18 cellular contexts compared by ENCODE assay signal in the genomic region with DNA sequence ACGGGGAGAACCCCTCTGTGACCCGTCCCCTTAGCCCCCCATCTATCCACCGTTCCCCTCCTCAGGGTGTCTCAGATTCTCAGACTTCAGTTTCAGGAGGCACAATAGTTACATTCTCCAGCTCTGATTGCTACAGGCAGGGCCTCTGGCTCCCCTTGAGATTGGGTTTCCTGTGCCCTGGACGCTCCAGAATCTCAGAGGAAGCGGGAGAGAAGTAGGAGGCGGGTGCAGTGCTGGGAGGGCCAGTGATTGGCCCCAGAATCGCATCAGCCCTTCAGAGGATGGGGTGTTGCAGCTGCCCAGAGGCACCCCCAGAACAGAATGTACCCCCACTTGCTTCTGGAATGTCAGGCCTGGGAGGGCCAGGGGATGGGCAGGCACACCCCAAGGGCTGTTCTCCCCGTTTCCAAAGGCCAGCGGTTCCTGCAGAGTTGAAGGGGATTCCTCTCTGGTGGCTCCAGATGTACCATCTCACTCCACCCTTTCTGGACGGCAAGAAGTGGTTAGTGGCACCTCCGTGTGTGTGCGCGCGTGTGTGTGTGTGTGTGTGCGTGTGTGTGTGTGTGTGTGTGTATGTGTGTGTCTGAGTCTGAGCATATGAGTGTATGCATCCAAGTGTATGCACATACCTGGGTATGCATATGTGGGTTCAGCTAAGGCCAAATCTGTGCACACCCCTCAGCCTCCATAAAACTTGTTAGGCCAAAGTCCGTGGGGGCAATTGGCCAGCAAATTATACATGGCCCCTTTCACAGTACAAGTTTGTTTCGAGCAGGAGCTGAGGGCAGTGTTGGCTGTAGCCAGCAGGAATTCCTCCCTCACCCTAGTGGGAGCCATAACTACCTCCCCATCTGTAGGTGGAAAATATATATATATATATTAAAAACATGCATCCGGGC. TPM values are rescaled to one million over a fixed set of nuclear protein-coding genes. Genes with fewer than 3 reads are reported as not detected.
A peak's percentile ranks its signal among the peaks of the same experiment; 100 is the strongest.
DNase-seq lines count a peak whose midpoint lies in the region; ATAC-seq and TF ChIP-seq lines count a peak whose summit lies in the region.
"Had no signal": no experiment of that assay in that cellular context is flagged by ENCODE, and none has a peak within 500 bp of the region (broad histone marks: within the 10 kb centered on the region; RNA-seq: fewer than 3 reads in every experiment).

No MANE protein-coding gene starts in this region.

- H3K36me3 ChIP-seq in heart left ventricle = no peaks in the 10 kb centered on the region
- no peaks in the 10 kb centered on the region for H3K36me3 ChIP-seq in gastroesophageal sphincter
- H3K36me3 ChIP-seq in prostate gland = no peaks in the 10 kb centered on the region
- H3K36me3 ChIP-seq in uterus = no peaks in the 10 kb centered on the region

- peak in 1 of 5 donors; percentile 28 for DNase-seq in heart left ventricle
- DNase-seq in Right ventricle myocardium inferior (ENCODE audit: missing footprints) = no peak
- DNase-seq in prostate gland (ENCODE audit: low spot score) = no peak
- no peak for DNase-seq in uterus
- no peak for DNase-seq in DMS53 treated with DMSO at 0.1 percent for 48 hours (lab: John Stamatoyannopoulos, UW; ENCODE audit: unreplicated experiment)
- DNase-seq in DMS 273 treated with DMSO at 0.1 percent for 48 hours (lab: John Stamatoyannopoulos, UW) = no peak
- DNase-seq: activated CD4-positive, alpha-beta T cell treated with anti-CD3 and anti-CD28 coated beads for 48 hours; activated effector memory CD4-positive, alpha-beta T cell treated with anti-CD3 and anti-CD28 coated beads, Interleukin-2, amount 50 U/mL, for 16 hours; effector memory CD4-positive, alpha-beta T cell; GM23248; immature natural killer cell; NCI-H1105 treated with DMSO at 0.1 percent for 48 hours; NCI-H2107; NCI-H524 treated with DMSO at 0.1 percent for 48 hours; SW 1271 had no signal

- H3K9me3 ChIP-seq in heart left ventricle (no peaks in the 10 kb centered on the region), gastroesophageal sphincter (no peaks in the 10 kb centered on the region), prostate gland (no peaks in the 10 kb centered on the region), uterus (no peaks in the 10 kb centered on the region)

- ATAC-seq in heart left ventricle = no peak
- ATAC-seq in Right ventricle myocardium inferior = no peak
- ATAC-seq in gastroesophageal sphincter = no peak
- ATAC-seq in GM18873 (IDR thresholded peaks at IDR 0.05; ENCODE audit: low FRiP score, unreplicated experiment) = no peak
- ATAC-seq: natural killer cell treated with Interleukin-12 subunit alpha and Interleukin-12 subunit beta and Interleukin-15 and Interleukin-18, amount 100 ng/mL, for 72 hours had no signal

- H3K27me3 ChIP-seq in heart left ventricle = no peaks in the 10 kb centered on the region
- no peaks in the 10 kb centered on the region for H3K27me3 ChIP-seq in gastroesophageal sphincter
- no peaks in the 10 kb centered on the region for H3K27me3 ChIP-seq in prostate gland (replicated peaks; ENCODE audit: insufficient read depth)
- H3K27me3 ChIP-seq in uterus = no peaks in the 10 kb centered on the region

- 51 to 67% (median 59%) methylated on average over 13 to 18 of the region's 18 CpGs for whole genome bisulfite sequencing in heart left ventricle, 4 donors
- WGBS in gastroesophageal sphincter (ENCODE audit: low coverage in 1 of 2), 2 donors = 62% methylated on average over 3 of the region's 18 CpGs; no CpG with 5 or more reads in 1 of the 2 donors
- WGBS in prostate gland = 54% methylated on average over 18 of the region's 18 CpGs

- TF ChIP-seq EP300 in gastroesophageal sphincter (IDR thresholded peaks at IDR 0.05) = no peak

- TF ChIP-seq POLR2A in heart left ventricle (IDR thresholded peaks at IDR 0.05) = no peak
- TF ChIP-seq POLR2A in gastroesophageal sphincter (IDR thresholded peaks at IDR 0.05) = no peak
- TF ChIP-seq POLR2A in prostate gland (IDR thresholded peaks at IDR 0.05) = no peak
- TF ChIP-seq POLR2A in uterus (IDR thresholded peaks at IDR 0.05) = no peak

- H3K4me3 ChIP-seq in heart left ventricle = no peak overlapping the region
- no peak overlapping the region for H3K4me3 ChIP-seq in gastroesophageal sphincter
- H3K4me3 ChIP-seq in prostate gland = no peak overlapping the region
- H3K4me3 ChIP-seq in uterus = no peak overlapping the region
- H3K4me3 ChIP-seq: GM23248 had no signal

- peaks cover 53 to 100% (median 91%) of the 10 kb centered on the region in 12 donors for H3K4me1 ChIP-seq in heart left ventricle
- peaks cover 5 to 100% (median 85%) of the 10 kb centered on the region in 3 donors for H3K4me1 ChIP-seq in gastroesophageal sphincter
- H3K4me1 ChIP-seq in prostate gland (replicated peaks) = peaks cover 35% of the 10 kb centered on the region
- peaks cover 40 to 43% of the 10 kb centered on the region in 2 donors for H3K4me1 ChIP-seq in uterus

- H3K27ac ChIP-seq in heart left ventricle (peak overlapping the region; percentile 26 to 98 (median 94)), gastroesophageal sphincter (peak overlapping the region in 3 of 4 donors; percentile 79 to 95 (median 84)), prostate gland (peak overlapping the region; percentile 31 to 95), uterus (peak overlapping the region; percentile 53 to 98)
- H3K27ac ChIP-seq: GM23248 had no signal

- TF ChIP-seq CTCF in heart left ventricle (IDR thresholded peaks at IDR 0.05) = no peak
- TF ChIP-seq CTCF in gastroesophageal sphincter (IDR thresholded peaks at IDR 0.05) = no peak
- TF ChIP-seq CTCF in prostate gland (IDR thresholded peaks at IDR 0.05) = no peak
- TF ChIP-seq CTCF in uterus (IDR thresholded peaks at IDR 0.05) = no peak

- intact Hi-C loops in heart left ventricle (cut with DNase I) = loop anchor here in 1 of 10 donors (1.0 kb wide), 1 partner anchor 82 kb away; no protein-coding TSS in a partner anchor
- intact Hi-C loops in Right ventricle myocardium inferior (cut with DNase I) = no loop called here
- intact Hi-C loops in prostate gland (cut with DNase I) = no loop called here
- intact Hi-C loops in uterus (cut with DNase I; ENCODE audit: low total_unique reads) = no loop called here

RNA-seq across cellular contexts. Expression of gene LYL1, which starts 35.5 kb away (rescaled TPM):
- total RNA-seq in heart left ventricle = 10 to 100 TPM in 3 of 9 donors, 1 to 10 TPM in 6; 5.2 to 19.1 (median 8.3) TPM
- polyA plus RNA-seq in heart left ventricle = 1 to 10 TPM; 7.7 to 8.4 TPM
- 9.4 TPM for total RNA-seq in Right ventricle myocardium inferior
- total RNA-seq in gastroesophageal sphincter = 10 to 100 TPM in 2 of 4 donors, 1 to 10 TPM in 2; 9.9 to 11.8 (median 10.8) TPM
- total RNA-seq in prostate gland = 10 to 100 TPM in 1 of 2 donors, 1 to 10 TPM in 1; 4.6 to 13.3 TPM
- total RNA-seq in uterus = 10 to 100 TPM in 3 of 4 donors, 1 to 10 TPM in 1; 2.6 to 15.5 (median 11.1) TPM
- total RNA-seq: GM23248 had no signal

RNA-seq across cellular contexts. Expression of gene TRMT1, which starts 49.4 kb away (rescaled TPM):
- total RNA-seq in heart left ventricle (10 to 100 TPM; 15.1 to 22.6 (median 16.2) TPM), Right ventricle myocardium inferior (21.1 TPM), gastroesophageal sphincter (10 to 100 TPM; 25.7 to 30.0 (median 28.7) TPM), prostate gland (10 to 100 TPM; 23.3 to 55.4 TPM), uterus (10 to 100 TPM; 23.2 to 99.4 (median 33.6) TPM)
- polyA plus RNA-seq in heart left ventricle = 10 to 100 TPM; 26.4 to 32.4 TPM

RNA-seq across cellular contexts. Expression of gene NACC1, which starts 50.9 kb away (rescaled TPM):
- total RNA-seq in heart left ventricle (10 to 100 TPM; 28.7 to 88.2 (median 41.8) TPM), Right ventricle myocardium inferior (54.0 TPM), gastroesophageal sphincter (10 to 100 TPM; 23.8 to 55.2 (median 26.2) TPM), prostate gland (10 to 100 TPM; 52.4 to 91.9 TPM), uterus (10 to 100 TPM; 13.4 to 28.1 (median 15.8) TPM)
- 10 to 100 TPM; 49.6 to 74.2 TPM for polyA plus RNA-seq in heart left ventricle
